ENCODE assay signal across 9 cellular contexts in the genomic region with DNA sequence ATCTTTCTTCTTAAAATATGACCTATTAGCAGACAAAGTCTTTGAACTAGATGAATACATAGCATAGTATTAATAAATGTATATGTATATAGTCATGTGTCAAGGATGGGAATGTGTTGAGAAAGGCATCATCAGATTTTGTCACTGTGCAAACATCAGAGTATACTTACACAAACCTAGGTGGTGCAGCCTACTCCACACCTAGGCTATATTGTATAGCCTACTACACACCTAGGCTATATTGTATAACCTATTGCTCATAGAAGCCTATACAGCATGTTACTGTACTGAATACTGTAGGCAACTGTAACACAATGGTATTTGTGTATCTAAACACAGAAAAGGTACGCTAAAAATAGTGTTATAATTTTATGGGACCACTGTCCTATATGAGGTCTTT.
"Had no signal": no experiment of that assay in that cellular context is flagged by ENCODE, and none has a peak within 500 bp of the region (broad histone marks: within the 10 kb centered on the region; RNA-seq: fewer than 3 reads in every experiment).

No MANE protein-coding gene starts in this region.

- H2AFZ ChIP-seq: GM23248 had no signal

- H3K4me3 Mint-ChIP-seq: HFFc6 had no signal

- DNase-seq: GM23248, GOT3, H7, HFFc6, IMR-90, KG1 had no signal

- H3K4me3 ChIP-seq: GM23248, HAP-1, K562 had no signal

- H3K4me1 ChIP-seq: HAP-1 had no signal

- ATAC-seq: HCT116, K562 had no signal

- H3K36me3 ChIP-seq: HAP-1 had no signal

- H3K9me3 Mint-ChIP-seq: HFFc6 had no signal

- H3K9me3 ChIP-seq: HAP-1 had no signal

- H3K27ac ChIP-seq: GM23248 had no signal

- H3K9ac ChIP-seq: GM23248 had no signal

- H3K27ac Mint-ChIP-seq: HFFc6 had no signal
